ENCODE assay signal across 26 cellular contexts in the genomic region with DNA sequence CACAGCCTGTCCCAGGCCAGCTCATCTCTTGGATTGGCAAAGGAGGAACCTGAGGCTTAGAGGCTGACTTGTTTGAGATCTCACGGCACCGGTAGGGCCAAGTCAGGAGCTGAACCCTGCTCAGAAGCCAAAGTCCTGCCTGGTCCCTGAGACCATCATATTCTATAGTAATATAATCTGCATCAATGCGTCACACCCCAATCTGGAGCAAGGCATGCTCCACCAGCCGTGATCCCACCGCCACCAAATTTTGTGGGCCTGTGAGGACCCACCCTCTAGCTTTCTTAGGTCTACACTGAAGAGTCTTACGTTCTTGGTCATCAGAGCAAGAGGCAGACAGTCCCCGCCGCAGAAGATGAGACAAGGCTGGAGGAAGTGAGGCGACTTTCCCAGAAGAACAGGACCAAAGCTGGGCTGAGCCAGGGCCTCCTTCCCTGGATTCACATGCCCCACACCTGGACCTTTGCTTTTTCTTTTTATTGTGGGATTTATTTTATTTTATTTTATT. TPM values are rescaled to one million over a fixed set of nuclear protein-coding genes. Genes with fewer than 3 reads are reported as not detected.
DNase-seq lines count a peak whose midpoint lies in the region; ATAC-seq and TF ChIP-seq lines count a peak whose summit lies in the region.
"Had no signal": no experiment of that assay in that cellular context is flagged by ENCODE, and none has a peak within 500 bp of the region (broad histone marks: within the 10 kb centered on the region; RNA-seq: fewer than 3 reads in every experiment).

No MANE protein-coding gene starts in this region.

- H4K8ac ChIP-seq in mesendoderm (ENCODE audit: low read depth, low read length): no peak overlapping the region

- H3K9me3 Mint-ChIP-seq in IgD-negative memory B cell: no peaks in the 10 kb centered on the region
- no peaks in the 10 kb centered on the region for H3K9me3 Mint-ChIP-seq in chondrocyte (ENCODE audit: low read depth)
- H3K9me3 Mint-ChIP-seq: CD4-positive, alpha-beta T cell had no signal

- H3K36me3 ChIP-seq in lower lobe of right lung: peaks cover 4% of the 10 kb centered on the region
- no peaks in the 10 kb centered on the region for H3K36me3 ChIP-seq in transverse colon
- no peaks in the 10 kb centered on the region for H3K36me3 ChIP-seq in mesendoderm (ENCODE audit: control insufficient read depth, insufficient read depth, low read length)
- H3K36me3 ChIP-seq: SJSA1 had no signal

- no peak overlapping the region for H4K5ac ChIP-seq in mesendoderm (ENCODE audit: low read length)

- no peak overlapping the region for H2BK120ac ChIP-seq in mesendoderm (ENCODE audit: low read depth, low read length)

- H3K4me1 ChIP-seq in lower lobe of right lung (peaks cover 31% of the 10 kb centered on the region), transverse colon (peaks cover 12 to 30% (median 21%) of the 10 kb centered on the region in 4 donors), mesendoderm (ENCODE audit: control insufficient read depth, low read depth, low read length) (no peaks in the 10 kb centered on the region)
- H3K4me1 ChIP-seq: SJSA1 had no signal

- no peak overlapping the region for H3K4ac ChIP-seq in mesendoderm (ENCODE audit: low read depth, low read length)

- H3K4me1 Mint-ChIP-seq in IgD-negative memory B cell (peaks cover 4 to 9% (median 5%) of the 10 kb centered on the region in 3 donors), chondrocyte (ENCODE audit: low read depth) (peaks cover 7% of the 10 kb centered on the region)

- H2AK5ac ChIP-seq in mesendoderm (ENCODE audit: low read length): no peak overlapping the region

- no peak overlapping the region for H3K56ac ChIP-seq in mesendoderm (ENCODE audit: low read length)

- no peak overlapping the region for H2BK15ac ChIP-seq in mesendoderm (replicated peaks; ENCODE audit: low read depth)

- H3K4me3 ChIP-seq in lower lobe of right lung: no peak overlapping the region
- no peak overlapping the region for H3K4me3 ChIP-seq in transverse colon
- no peak overlapping the region for H3K4me3 ChIP-seq in mesendoderm (ENCODE audit: low read length)
- H3K4me3 ChIP-seq: GM12878, SJSA1 had no signal

- ATAC-seq in lower lobe of right lung (no peak), esophagus mucosa (no peak)
- ATAC-seq: GM12878 had no signal

- no peak overlapping the region for H3K4me3 Mint-ChIP-seq in IgD-negative memory B cell
- no peak overlapping the region for H3K4me3 Mint-ChIP-seq in chondrocyte (ENCODE audit: unreplicated experiment)
- H3K4me3 Mint-ChIP-seq: CD4-positive, alpha-beta T cell had no signal

- TF ChIP-seq CTCF in chondrocyte (IDR thresholded peaks at IDR 0.05): no peak
- TF ChIP-seq CTCF in lower lobe of right lung (IDR thresholded peaks at IDR 0.05): no peak
- TF ChIP-seq CTCF in transverse colon (IDR thresholded peaks at IDR 0.05): no peak

- peaks cover 2% of the 10 kb centered on the region for H3K27me3 Mint-ChIP-seq in IgD-negative memory B cell
- no peaks in the 10 kb centered on the region for H3K27me3 Mint-ChIP-seq in chondrocyte (ENCODE audit: low read depth)
- H3K27me3 Mint-ChIP-seq: CD4-positive, alpha-beta T cell had no signal

- H3K36me3 Mint-ChIP-seq in IgD-negative memory B cell (no peaks in the 10 kb centered on the region), chondrocyte (ENCODE audit: low read depth) (no peaks in the 10 kb centered on the region)

- no peak for TF ChIP-seq POLR2A in transverse colon (IDR thresholded peaks at IDR 0.05)

- H3K27ac Mint-ChIP-seq in IgD-negative memory B cell (peak overlapping the region in 2 of 3 donors; percentile 63 to 82), chondrocyte (ENCODE audit: unreplicated experiment) (no peak overlapping the region)
- H3K27ac Mint-ChIP-seq: CD4-positive, alpha-beta T cell had no signal

- no peaks in the 10 kb centered on the region for H3K9me3 ChIP-seq in lower lobe of right lung
- H3K9me3 ChIP-seq in transverse colon: no peaks in the 10 kb centered on the region
- H3K9me3 ChIP-seq: BLaER1 treated with 17β-estradiol and CSF1 and Interleukin-3, amounts not matched to agents 10 nM and 100 nM; SJSA1 had no signal

- H3K4me2 ChIP-seq in mesendoderm (ENCODE audit: low read length): no peak overlapping the region
- H3K4me2 ChIP-seq: KMS-11 had no signal

- no peak overlapping the region for H3K9ac ChIP-seq in mesendoderm (ENCODE audit: low read length)
- H3K9ac ChIP-seq: KMS-11 had no signal

- intact Hi-C loops in lower lobe of right lung (cut with DNase I): no loop called here
- intact Hi-C loops in transverse colon (cut with DNase I; ENCODE audit: low total_unique reads): no loop called here

- TF ChIP-seq EP300 in transverse colon (IDR thresholded peaks at IDR 0.05; ENCODE audit: low read depth): no peak

- no peak overlapping the region for H3K18ac ChIP-seq in mesendoderm (ENCODE audit: low read length)

- DNase-seq in chondrocyte (ENCODE audit: low spot score) (peak; percentile 62), lower lobe of right lung (peak; percentile 29), transverse colon (peak; percentile 6), NCI-H82 (lab: John Stamatoyannopoulos, UW) (no peak), mesendoderm (no peak)
- DNase-seq: COR-L47, GDM1, GOT3, HCEC 1CT, IMR-90, NCI-H1092, NCI-H1417 treated with DMSO at 0.1 percent for 48 hours, NCI-H1694 treated with DMSO at 0.1 percent for 48 hours, NCI-H2081, NCI-H2227 treated with DMSO at 0.1 percent for 48 hours, NCI-H526 treated with DMSO at 0.1 percent for 48 hours, Right ventricle myocardium superior, RPMI8226 had no signal

- WGBS in transverse colon (ENCODE audit: low coverage in 1 of 2), 2 donors: 94% methylated on average over 9 of the region's 9 CpGs; no CpG with 5 or more reads in 1 of the 2 donors
- WGBS in mesendoderm (ENCODE audit: extremely low coverage, insufficient coverage, low lambda C conversion rate): no CpG with 5 or more reads among the region's 9 CpGs

- in situ Hi-C loops in transverse colon (cut with MboI; ENCODE audit: low pct_ligation_motif_present in 1 of 4, low pct_unique_long_range_greater_than_20kb in 1 of 4, low sequenced_read_pairs in 3 of 4): no loop called here

- H2BK5ac ChIP-seq in mesendoderm (ENCODE audit: low read length): no peak overlapping the region

- no peaks in the 10 kb centered on the region for H3K79me2 ChIP-seq in mesendoderm (ENCODE audit: control insufficient read depth, insufficient read depth, low read length)

- H3K23ac ChIP-seq in mesendoderm (ENCODE audit: low read length): no peak overlapping the region

- H3K27ac ChIP-seq in lower lobe of right lung (no peak overlapping the region), transverse colon (no peak overlapping the region), mesendoderm (ENCODE audit: low read depth, low read length) (no peak overlapping the region)
- H3K27ac ChIP-seq: KMS-11, SJSA1 had no signal

- H3K27me3 ChIP-seq in lower lobe of right lung (ENCODE audit: low read depth) (no peaks in the 10 kb centered on the region), transverse colon (no peaks in the 10 kb centered on the region), mesendoderm (ENCODE audit: insufficient read depth, low read length, poor library complexity) (no peaks in the 10 kb centered on the region)
- H3K27me3 ChIP-seq: BLaER1 treated with 17β-estradiol and CSF1 and Interleukin-3, amounts not matched to agents 10 nM and 100 nM; SJSA1 had no signal

- H3K79me1 ChIP-seq in mesendoderm (ENCODE audit: low read length): no peaks in the 10 kb centered on the region

RNA-seq across cellular contexts. Expression of gene SULT1A1, which starts 2.7 kb away (rescaled TPM):
- polyA plus RNA-seq in IgD-negative memory B cell: 8.2 TPM
- total RNA-seq in chondrocyte: 1.1 to 4.9 TPM (median 2.2 TPM) in 3 replicates
- total RNA-seq in lower lobe of right lung: 50.2 TPM
- 100 to 1,000 TPM; 137 to 455 (median 280) TPM for total RNA-seq in transverse colon
- 4.7 TPM for total RNA-seq in esophagus mucosa
- 2.1 TPM for polyA plus RNA-seq in mesendoderm (2013, experiment 1 of 2)
- polyA plus RNA-seq in mesendoderm (2013, experiment 2 of 2): 2.5 TPM

RNA-seq across cellular contexts. Expression of gene SULT1A2, which starts 10.3 kb away (rescaled TPM):
- not detected for polyA plus RNA-seq in IgD-negative memory B cell
- total RNA-seq in chondrocyte (not detected in 3 replicates), lower lobe of right lung (10.3 TPM), transverse colon (10 to 100 TPM in 3 of 4 donors, 1 to 10 TPM in 1; 5.0 to 51.1 (median 38.3) TPM), esophagus mucosa (0.32 TPM)
- 0.81 TPM for polyA plus RNA-seq in mesendoderm (2013, experiment 1 of 2)
- 0.55 TPM for polyA plus RNA-seq in mesendoderm (2013, experiment 2 of 2)
- total RNA-seq: IMR-90, SJSA1 had no signal

RNA-seq across cellular contexts. Expression of gene NPIPB8, which starts 30.7 kb away (rescaled TPM):
- polyA plus RNA-seq in IgD-negative memory B cell: not detected
- total RNA-seq in chondrocyte: 0.49 to 1.4 TPM in 2 of 3 replicates, not detected in the other
- 2.7 TPM for total RNA-seq in lower lobe of right lung
- under 1 TPM in 2 of 4 donors, not detected in 2; 0.27 to 0.32 TPM for total RNA-seq in transverse colon
- 0.24 TPM for total RNA-seq in esophagus mucosa
- polyA plus RNA-seq in mesendoderm (2013, experiment 1 of 2): 0.01 TPM
- not detected for polyA plus RNA-seq in mesendoderm (2013, experiment 2 of 2)
- total RNA-seq: IMR-90, NCI-H460, Right ventricle myocardium superior, SJSA1 had no signal
- polyA plus RNA-seq: IMR-90 had no signal

RNA-seq across cellular contexts. Expression of gene SGF29, which starts 53.5 kb away (rescaled TPM):
- 49.2 TPM for polyA plus RNA-seq in IgD-negative memory B cell
- total RNA-seq in chondrocyte: 14.6 to 18.4 TPM (median 17.1 TPM) in 3 replicates
- 40.6 TPM for total RNA-seq in lower lobe of right lung
- total RNA-seq in transverse colon: 10 to 100 TPM; 22.1 to 95.0 (median 32.1) TPM
- 11.4 TPM for total RNA-seq in esophagus mucosa
- polyA plus RNA-seq in mesendoderm (2013, experiment 1 of 2): 18.0 TPM
- polyA plus RNA-seq in mesendoderm (2013, experiment 2 of 2): 19.9 TPM

Comparison
In these comparisons a context has a peak if more than half of its experiments do, and no peak if none do; other contexts are left out.
1. DNase-seq: peak in chondrocyte (single experiment), lower lobe of right lung (single experiment) and transverse colon (single experiment); none in NCI-H82 (single experiment) and mesendoderm (single experiment).